8 cellular contexts compared by ENCODE assay signal in genomic region chr16:14193316-14193871, GRCh38.
DNase-seq lines count a peak whose midpoint lies in the region; ATAC-seq and TF ChIP-seq lines count a peak whose summit lies in the region.

No MANE protein-coding gene starts in this region.

- POLR2A ChIA-PET in CD4-positive, alpha-beta T cell (lab: Charles Lee): interaction anchor here (1.0 kb wide), 1 partner anchor 9 kb away, joined by 3 read pairs; no protein-coding TSS in a partner anchor

- peak overlapping the region; percentile 79 for H3K4me3 Mint-ChIP-seq in CD4-positive, alpha-beta T cell

- peak overlapping the region; percentile 92 for H3K27ac Mint-ChIP-seq in CD4-positive, alpha-beta T cell

- no peak for TF ChIP-seq CTCF in CD4-positive, alpha-beta T cell (IDR thresholded peaks at IDR 0.05)

- in situ Hi-C loops in KBM-7 (cut with MboI; ENCODE audit: low pct_unique_long_range_greater_than_20kb, low sequenced_read_pairs): no loop called here

- peak overlapping the region; percentile 42 for H3K27ac ChIP-seq in CD4-positive, alpha-beta T cell (ENCODE audit: low read depth, low read length)

- H3K27me3 Mint-ChIP-seq in CD4-positive, alpha-beta T cell: no peaks in the 10 kb centered on the region

- H3K9me3 ChIP-seq in CD4-positive, alpha-beta T cell (ENCODE audit: control insufficient read depth, low read length): no peaks in the 10 kb centered on the region

- intact Hi-C loops in CD4-positive, alpha-beta T cell (cut with DNase I, micrococcal nuclease): no loop called here

- peak in 5 of 10 experiments; percentile 12 to 37 (median 20) for DNase-seq in CD4-positive, alpha-beta T cell
- peak; percentile 2 to 12 for DNase-seq in activated CD4-positive, alpha-beta T cell treated with anti-CD3 and anti-CD28 coated beads, Interleukin-2, amount 50 U/mL, for 24 hours (ENCODE audit: low read depth in 1 of 2, low spot score in 1 of 2)
- peak; percentile 11 to 41 for DNase-seq in stimulated activated CD4-positive, alpha-beta T cell treated with anti-CD3 and anti-CD28 coated beads, Interleukin-4, amount 100 ng/mL, for 4 hours
- DNase-seq in KBM-7 (no peak), T1000 (lab: John Stamatoyannopoulos, UW) (no peak), LoVo (ENCODE audit: low spot score) (no peak)

- H3K4me1 Mint-ChIP-seq in CD4-positive, alpha-beta T cell (ENCODE audit: low read depth): peaks cover 64% of the 10 kb centered on the region

- H3K36me3 Mint-ChIP-seq in CD4-positive, alpha-beta T cell (ENCODE audit: low read depth): no peaks in the 10 kb centered on the region

- H3K27me3 ChIP-seq in CD4-positive, alpha-beta T cell (ENCODE audit: control insufficient read depth, insufficient read depth, low read length): no peaks in the 10 kb centered on the region

- CTCF ChIA-PET in CD4-positive, alpha-beta T cell (lab: Charles Lee): no interaction called here

- no peaks in the 10 kb centered on the region for H3K9me3 Mint-ChIP-seq in CD4-positive, alpha-beta T cell

- ATAC-seq in CD4-positive, alpha-beta T cell (ENCODE audit: poor library complexity): peak; percentile 58
- ATAC-seq in GM19351 (IDR thresholded peaks at IDR 0.05; ENCODE audit: unreplicated experiment): peak; percentile 88
- ATAC-seq in HG03442 (IDR thresholded peaks at IDR 0.05; ENCODE audit: unreplicated experiment): peak; percentile 58

Comparison
In these comparisons a context has a peak if more than half of its experiments do, and no peak if none do; other contexts are left out.
1. DNase-seq: peak in activated CD4-positive, alpha-beta T cell treated with anti-CD3 and anti-CD28 coated beads, Interleukin-2, amount 50 U/mL, for 24 hours (2 of 2) and stimulated activated CD4-positive, alpha-beta T cell treated with anti-CD3 and anti-CD28 coated beads, Interleukin-4, amount 100 ng/mL, for 4 hours (2 of 2); none in KBM-7 (single experiment), T1000 (single experiment) and LoVo (single experiment).
2. Peak in every context shown above with its lines, with median percentiles within 50 percentile points of each other: ATAC-seq.